In the genomic region with DNA sequence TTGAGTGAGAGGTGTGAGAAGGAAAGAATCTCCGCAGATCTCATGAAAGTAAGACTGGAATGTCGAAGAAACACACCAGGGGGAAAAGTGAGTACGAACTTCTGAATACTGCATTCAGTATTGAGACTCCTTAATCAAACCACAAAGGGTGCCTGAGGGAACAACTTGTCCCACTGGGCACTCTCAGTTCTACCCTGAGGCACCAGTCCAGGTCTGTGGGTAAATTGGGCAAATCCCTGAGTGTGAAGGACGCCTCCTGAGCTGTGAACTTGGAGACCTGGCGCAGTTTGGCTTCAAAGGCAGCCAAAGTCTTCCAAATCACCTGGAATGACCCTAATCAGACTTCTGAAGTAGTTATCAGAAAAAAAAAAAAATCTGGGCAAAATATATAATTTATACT, we compare ENCODE assay signal across 14 cellular contexts.
"Had no signal": no experiment of that assay in that cellular context is flagged by ENCODE, and none has a peak within 500 bp of the region (broad histone marks: within the 10 kb centered on the region; RNA-seq: fewer than 3 reads in every experiment).

No MANE protein-coding gene starts in this region.

- H3K27ac ChIP-seq: breast epithelium, dorsolateral prefrontal cortex, esophagus muscularis mucosa, prostate gland had no signal

- H3K27me3 ChIP-seq: breast epithelium, dorsolateral prefrontal cortex, esophagus muscularis mucosa, upper lobe of left lung had no signal

- H3K9me3 ChIP-seq: breast epithelium, esophagus muscularis mucosa, prostate gland, upper lobe of left lung had no signal

- ATAC-seq: activated CD8-positive, alpha-beta memory T cell treated with anti-CD3 and anti-CD28 coated beads, Interleukin-2, amount 10 ng/mL, durations not matched to agents 7 days and 5 days; natural killer cell treated with Interleukin-12 subunit alpha and Interleukin-12 subunit beta and Interleukin-15 and Interleukin-18, amount 100 ng/mL, for 72 hours had no signal

- DNase-seq: activated CD4-positive, alpha-beta T cell treated with anti-CD3 and anti-CD28 coated beads, Interleukin-2, amount 50 U/mL, for 48 hours; activated CD4-positive, CD25-positive, alpha-beta regulatory T cell treated with anti-CD3 and anti-CD28 coated beads, Interleukin-2, amount 50 U/mL, for 72 hours; activated CD8-positive, alpha-beta memory T cell treated with anti-CD3 and anti-CD28 coated beads, Interleukin-2, amount 10 ng/mL, durations not matched to agents 7 days and 5 days; activated effector memory CD4-positive, alpha-beta T cell treated with anti-CD3 and anti-CD28 coated beads, Interleukin-2, amount 50 U/mL, for 16 hours; activated T-cell treated with anti-CD3 and anti-CD28 coated beads, Interleukin-2, amount 50 U/mL, for 24 hours; stimulated activated CD4-positive, alpha-beta T cell treated with anti-CD3 and anti-CD28 coated beads, Interleukin-12 subunit alpha, Interleukin-12 subunit beta, amount 100 ng/mL, for 4 hours; stimulated activated naive CD4-positive, alpha-beta T cell; SW 1271 had no signal

- H3K4me3 ChIP-seq: breast epithelium, dorsolateral prefrontal cortex, esophagus muscularis mucosa, prostate gland, upper lobe of left lung had no signal

- H3K36me3 ChIP-seq: breast epithelium, esophagus muscularis mucosa, prostate gland, upper lobe of left lung had no signal
